9 cellular contexts compared by ENCODE assay signal in genomic region chr11:7860844-7861243, GRCh38. TPM values are rescaled to one million over a fixed set of nuclear protein-coding genes. Genes with fewer than 3 reads are reported as not detected.
"Had no signal": no experiment of that assay in that cellular context is flagged by ENCODE, and none has a peak within 500 bp of the region (broad histone marks: within the 10 kb centered on the region; RNA-seq: fewer than 3 reads in every experiment).

No MANE protein-coding gene starts in this region.

RNA-seq across cellular contexts. Expression of gene OR5P3, which starts 30.2 kb away (rescaled TPM):
- total RNA-seq: bronchial epithelial cell; esophagus muscularis mucosa; heart right ventricle; kidney epithelial cell; naive thymus-derived CD4-positive, alpha-beta T cell; occipital lobe; pulmonary artery endothelial cell; right atrium auricular region; thyroid gland had no signal
